9 cellular contexts compared by ENCODE assay signal in the genomic region with DNA sequence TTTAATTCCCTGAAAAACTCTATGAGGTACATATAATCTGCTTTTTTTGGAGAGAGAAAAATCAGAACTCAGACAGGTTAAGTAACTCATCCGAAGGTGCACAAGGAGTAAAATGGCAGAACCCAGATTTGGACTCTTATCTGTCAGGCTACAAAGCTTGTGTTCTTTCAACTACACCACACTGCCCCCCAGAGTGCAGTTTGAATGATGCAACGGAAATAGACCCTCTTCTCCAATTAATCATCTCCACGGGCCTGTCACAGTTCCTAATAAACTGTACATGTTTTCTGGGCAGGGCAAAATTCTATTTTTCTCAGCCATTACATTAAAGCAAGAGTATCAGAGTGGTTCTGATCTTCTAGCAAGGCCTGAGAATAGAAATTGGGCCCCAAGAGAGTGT. TPM values are rescaled to one million over a fixed set of nuclear protein-coding genes. Genes with fewer than 3 reads are reported as not detected.
DNase-seq lines count a peak whose midpoint lies in the region; ATAC-seq, FAIRE-seq and TF ChIP-seq lines count a peak whose summit lies in the region.
"Had no signal": no experiment of that assay in that cellular context is flagged by ENCODE, and none has a peak within 500 bp of the region (broad histone marks: within the 10 kb centered on the region; RNA-seq: fewer than 3 reads in every experiment).

No MANE protein-coding gene starts in this region.

- in situ Hi-C loops in GM13976 (cut with MboI; ENCODE audit: low sequenced_read_pairs, unreplicated experiment) = no loop called here

- H3K4me1 ChIP-seq in A549 (no peaks in the 10 kb centered on the region), aorta (ENCODE audit: control insufficient read depth in 1 of 2, insufficient read depth in 2 of 2, low read length in 2 of 2) (no peaks in the 10 kb centered on the region)

- no peaks in the 10 kb centered on the region for H3K36me3 ChIP-seq in aorta (ENCODE audit: control insufficient read depth in 1 of 2, insufficient read depth in 2 of 2, low read length in 1 of 2)

- DNase-seq in A549 (ENCODE audit: low read depth in 1 of 2, low spot score in 1 of 2) (peak in 1 of 2 experiments; percentile 16), GM13976 (ENCODE audit: low spot score) (peak; percentile 3), NCI-H524 treated with DMSO at 0.1 percent for 48 hours (lab: John Stamatoyannopoulos, UW) (peak; percentile 4), ecto neural progenitor cell (ENCODE audit: low spot score) (peak; percentile 60), aorta (no peak), omental fat pad (ENCODE audit: low spot score) (no peak)
- DNase-seq: activated naive CD8-positive, alpha-beta T cell treated with anti-CD3 and anti-CD28 coated beads, Interleukin-2, amount 10 ng/mL, durations not matched to agents 7 days and 5 days had no signal

- ATAC-seq in A549 (peak in 1 of 2 experiments; percentile 43; a peak in 1 of 6 replicates), HG03175 (IDR thresholded peaks at IDR 0.05; ENCODE audit: unreplicated experiment) (peak; percentile 83), aorta (ENCODE audit: low FRiP score) (no peak), omental fat pad (ENCODE audit: low FRiP score) (no peak), GM21381 (IDR thresholded peaks at IDR 0.05; ENCODE audit: unreplicated experiment) (no peak)

- 0 out of 5 replicates have a peak, but pooled peaks of 1 of the 2 experiments have one; percentile 7 for TF ChIP-seq RAD21 in A549 (conservative IDR thresholded peaks at IDR 0.05 in 1 of 2, IDR thresholded peaks at IDR 0.05 in 1 of 2)

- TF ChIP-seq EP300 in A549 (IDR thresholded peaks at IDR 0.05) = no peak

- CTCF ChIA-PET in A549 (lab: Yijun Ruan, JAX) = interaction anchor here (2.3 kb wide), 1 partner anchor 12 kb away, joined by 5 read pairs; no protein-coding TSS in a partner anchor

- intact Hi-C loops in aorta (cut with DNase I) = no loop called here

- no peak for FAIRE-seq in A549 (lab: Jason Lieb, UNC)

- WGBS in A549 (ENCODE audit: missing lambda C conversion rate) = 11% methylated on average over 3 of the region's 3 CpGs
- 33 to 35% methylated on average over 3 of the region's 3 CpGs for WGBS in aorta, 2 donors

- H3K9me3 ChIP-seq in A549 = no peaks in the 10 kb centered on the region
- no peaks in the 10 kb centered on the region for H3K9me3 ChIP-seq in aorta (ENCODE audit: control insufficient read depth, low read length)

- H3K27me3 ChIP-seq in aorta (ENCODE audit: control insufficient read depth in 1 of 2, insufficient read depth in 2 of 2, low read length in 1 of 2) = no peaks in the 10 kb centered on the region

- TF ChIP-seq POLR2A in A549 (IDR thresholded peaks at IDR 0.05; ENCODE audit: low read length) = no peak

- 0 out of 3 replicates have a peak, but pooled peaks have one; percentile 8 for TF ChIP-seq CTCF in A549 (IDR thresholded peaks at IDR 0.05)
- peak; percentile 34 for TF ChIP-seq CTCF in GM13976 (IDR thresholded peaks at IDR 0.05; ENCODE audit: borderline replicate concordance, control extremely low read depth, extremely low read depth, insufficient read depth, missing control alignments)
- TF ChIP-seq CTCF in omental fat pad (IDR thresholded peaks at IDR 0.05) = no peak

- POLR2A ChIA-PET in A549 (lab: Yijun Ruan, JAX) = no interaction called here

- H3K27ac ChIP-seq in A549 (no peak overlapping the region), aorta (ENCODE audit: low read depth in 1 of 2, low read length in 2 of 2) (no peak overlapping the region)

- H3K4me3 ChIP-seq in A549 (no peak overlapping the region), aorta (ENCODE audit: low read length in 2 of 2) (no peak overlapping the region)

- H3K4me2 ChIP-seq in A549 = no peak overlapping the region

TF ChIP-seq in A549, 52 proteins besides CTCF, POLR2A, EP300 and RAD21:
- TF ChIP-seq MYC (IDR thresholded peaks at IDR 0.05; ENCODE audit: borderline replicate concordance, low read length) (no peak), HOXB5 (CRISPR knock-in tag; IDR thresholded peaks at IDR 0.05) (peak; percentile 96), NFE2L2 (conservative IDR thresholded peaks at IDR 0.05; ENCODE audit: low read length) (no peak), ZC3H11A (IDR thresholded peaks at IDR 0.05) (no peak), TP53 (CRISPR knock-in tag; IDR thresholded peaks at IDR 0.05) (no peak), NPAS2 (CRISPR knock-in tag; IDR thresholded peaks at IDR 0.05; ENCODE audit: borderline replicate concordance) (no peak)
TF ChIP-seq in A549: peak in this region for 1.

RNA-seq across cellular contexts. Expression of a gene that starts 35.3 kb away (rescaled TPM):
- polyA plus RNA-seq in A549 (2011; rRNA removed) (not detected in 2 replicates), A549 (2017; fragmentation: RNase III; extraction: RNeasy Plus Mini Kit Qiagen cat#74134 plus additional on column Dnase treatment) (not detected in 3 replicates), aorta (not detected)
- not detected in 2 replicates for polyA plus RNA-seq in A549 (2012; cell fraction: cytosol; rRNA removed)
- polyA plus RNA-seq in A549 (2012; cell fraction: nucleus; rRNA removed) = not detected in 2 replicates
- not detected in 2 replicates for polyA minus RNA-seq in A549 (2011; rRNA and poly(A)+ RNA removed)
- total RNA-seq in aorta (under 1 TPM in 1 of 2 donors, not detected in 1; 0.42 TPM), omental fat pad (not detected)
- total RNA-seq: activated naive CD8-positive, alpha-beta T cell treated with anti-CD3 and anti-CD28 coated beads, Interleukin-2, amount 10 ng/mL, durations not matched to agents 7 days and 5 days had no signal

Comparison
In these comparisons a context has a peak if more than half of its experiments do, and no peak if none do; other contexts are left out.
1. DNase-seq: peak in GM13976 (single experiment), NCI-H524 treated with DMSO at 0.1 percent for 48 hours (single experiment) and ecto neural progenitor cell (single experiment); none in aorta (0 of 2) and omental fat pad (single experiment).
2. CTCF ChIP-seq: peak in A549 (single experiment) and GM13976 (single experiment); none in omental fat pad (0 of 3).